In genomic region chr1:11523746-11524464, GRCh38 we compare ENCODE assay signal across 21 cellular contexts. TPM values are rescaled to one million over a fixed set of nuclear protein-coding genes. Genes with fewer than 3 reads are reported as not detected.
"Had no signal": no experiment of that assay in that cellular context is flagged by ENCODE, and none has a peak within 500 bp of the region (broad histone marks: within the 10 kb centered on the region; RNA-seq: fewer than 3 reads in every experiment).

No MANE protein-coding gene starts in this region.

- H3K4me3 Mint-ChIP-seq: activated naive CD8-positive, alpha-beta T cell treated with anti-CD3 and anti-CD28 coated beads, Interleukin-2, amount 10 ng/mL, durations not matched to agents 7 days and 5 days; activated T-helper 1 cell treated with anti-CD3 and anti-CD28 coated beads, Interleukin-12 subunit alpha, Interleukin-12 subunit beta, Interleukin-2, Interleukin-4 antibody, amounts not matched to agents 30 ng/mL and 10 ng/mL and 1 ng/mL, durations not matched to agents 14 hours and 24 hours and 36 hours; neural progenitor cell had no signal

- DNase-seq: activated CD4-positive, alpha-beta T cell treated with anti-CD3 and anti-CD28 coated beads, Interleukin-2, amount 50 U/mL, for 4 hours; activated naive CD8-positive, alpha-beta T cell treated with anti-CD3 and anti-CD28 coated beads, Interleukin-2, amount 10 ng/mL, durations not matched to agents 7 days and 5 days; activated T-cell treated with anti-CD3 and anti-CD28 coated beads for 4 hours; amygdala; colonic mucosa; foreskin keratinocyte; hippocampal formation; islet precursor cell; left ventricle myocardium inferior; stimulated activated naive CD4-positive, alpha-beta T cell; substantia nigra; T-helper 1 cell; T1000; trophoblast cell had no signal

- H3K9me3 Mint-ChIP-seq: activated naive CD8-positive, alpha-beta T cell treated with anti-CD3 and anti-CD28 coated beads, Interleukin-2, amount 10 ng/mL, durations not matched to agents 7 days and 5 days; activated T-helper 1 cell treated with anti-CD3 and anti-CD28 coated beads, Interleukin-12 subunit alpha, Interleukin-12 subunit beta, Interleukin-2, Interleukin-4 antibody, amounts not matched to agents 30 ng/mL and 10 ng/mL and 1 ng/mL, durations not matched to agents 14 hours and 24 hours and 36 hours; neural progenitor cell had no signal

- H3K4me1 Mint-ChIP-seq: activated naive CD8-positive, alpha-beta T cell treated with anti-CD3 and anti-CD28 coated beads, Interleukin-2, amount 10 ng/mL, durations not matched to agents 7 days and 5 days had no signal

- H3K4me1 ChIP-seq: colonic mucosa, foreskin keratinocyte, left ventricle myocardium inferior, neural progenitor cell, pancreas, right lobe of liver had no signal

- FAIRE-seq: pancreas had no signal

- H3K27me3 ChIP-seq: cardiac muscle cell, colonic mucosa, foreskin keratinocyte, neural progenitor cell, pancreas, right lobe of liver had no signal

- H3K36me3 Mint-ChIP-seq: activated naive CD8-positive, alpha-beta T cell treated with anti-CD3 and anti-CD28 coated beads, Interleukin-2, amount 10 ng/mL, durations not matched to agents 7 days and 5 days had no signal

- H3K27ac ChIP-seq: cardiac muscle cell, colonic mucosa, foreskin keratinocyte, left ventricle myocardium inferior, neural progenitor cell, pancreas, right lobe of liver had no signal

- H3K36me3 ChIP-seq: cardiac muscle cell, colonic mucosa, left ventricle myocardium inferior, neural progenitor cell, pancreas, right lobe of liver had no signal

- H3K27ac Mint-ChIP-seq: activated naive CD8-positive, alpha-beta T cell treated with anti-CD3 and anti-CD28 coated beads, Interleukin-2, amount 10 ng/mL, durations not matched to agents 7 days and 5 days; activated T-helper 1 cell treated with anti-CD3 and anti-CD28 coated beads, Interleukin-12 subunit alpha, Interleukin-12 subunit beta, Interleukin-2, Interleukin-4 antibody, amounts not matched to agents 30 ng/mL and 10 ng/mL and 1 ng/mL, durations not matched to agents 14 hours and 24 hours and 36 hours; neural progenitor cell had no signal

- H3K27me3 Mint-ChIP-seq: activated naive CD8-positive, alpha-beta T cell treated with anti-CD3 and anti-CD28 coated beads, Interleukin-2, amount 10 ng/mL, durations not matched to agents 7 days and 5 days had no signal

- H3K4me3 ChIP-seq: cardiac muscle cell, colonic mucosa, left ventricle myocardium inferior, neural progenitor cell, pancreas, right lobe of liver had no signal

- H3K9me3 ChIP-seq: colonic mucosa, left ventricle myocardium inferior, pancreas, right lobe of liver had no signal

- ATAC-seq: foreskin keratinocyte, pancreas, SK-N-SH treated with all-trans-retinoic acid at 6 μM for 48 hours had no signal

RNA-seq across cellular contexts. Expression of gene DISP3, which starts 45.0 kb away (rescaled TPM):
- total RNA-seq: fibroblast of lung, left ventricle myocardium inferior had no signal
